38 cellular contexts compared by ENCODE assay signal in genomic region chr16:25636662-25637061, GRCh38. TPM values are rescaled to one million over a fixed set of nuclear protein-coding genes. Genes with fewer than 3 reads are reported as not detected.
"Had no signal": no experiment of that assay in that cellular context is flagged by ENCODE, and none has a peak within 500 bp of the region (broad histone marks: within the 10 kb centered on the region; RNA-seq: fewer than 3 reads in every experiment).

No MANE protein-coding gene starts in this region.

- ATAC-seq: activated naive CD4-positive, alpha-beta T cell treated with anti-CD3 and anti-CD28 coated beads, Interleukin-2, amount 50 U/mL, for 72 hours; activated naive CD8-positive, alpha-beta T cell treated with anti-CD3 and anti-CD28 coated beads, Interleukin-2, amount 50 U/mL, for 24 hours; activated T-cell treated with anti-CD3 and anti-CD28 coated beads, Interleukin-2, amount 50 U/mL, for 4 hours; activated T-cell treated with anti-CD3 and anti-CD28 coated beads, Interleukin-2, amount 50 U/mL, for 72 hours; activated T-helper 17 cell treated with anti-CD3 and anti-CD28 coated beads, Interleukin-2, amount 50 U/mL, for 72 hours; body of pancreas had no signal

- H3K36me3 ChIP-seq: adrenal gland, ascending aorta, brain microvascular endothelial cell, breast epithelium, cardiac muscle cell had no signal

- H3K4me3 ChIP-seq: adrenal gland, ascending aorta, body of pancreas, breast epithelium, cardiac muscle cell had no signal

- H3K9me3 ChIP-seq: adrenal gland, ascending aorta, body of pancreas, breast epithelium had no signal

- FAIRE-seq: astrocyte, bronchial epithelial cell had no signal

- H3K27me3 ChIP-seq: adrenal gland, ascending aorta, body of pancreas, brain microvascular endothelial cell, breast epithelium, cardiac muscle cell had no signal

- DNase-seq: activated effector memory CD4-positive, alpha-beta T cell treated with anti-CD3 and anti-CD28 coated beads, Interleukin-2, amount 50 U/mL, for 16 hours; activated effector memory CD4-positive, alpha-beta T cell treated with Interleukin-2 at 50 U/mL for 16 hours; activated gamma-delta T cell; activated gamma-delta T cell treated with Interleukin-2 at 50 U/mL for 16 hours; activated naive CD4-positive, alpha-beta T cell; activated naive CD4-positive, alpha-beta T cell treated with anti-CD3 and anti-CD28 coated beads for 36 hours; activated naive CD4-positive, alpha-beta T cell treated with anti-CD3 and anti-CD28 coated beads, Interleukin-2, amount 10 ng/mL, durations not matched to agents 7 days and 5 days; activated naive CD4-positive, alpha-beta T cell treated with anti-CD3 and anti-CD28 coated beads, Interleukin-2, amount 50 U/mL, for 16 hours; activated naive CD4-positive, alpha-beta T cell treated with Interleukin-2 at 50 U/mL for 16 hours; activated naive CD8-positive, alpha-beta T cell treated with anti-CD3 and anti-CD28 coated beads for 36 hours; activated naive CD8-positive, alpha-beta T cell treated with anti-CD3 and anti-CD28 coated beads, Interleukin-2, amount 10 ng/mL, durations not matched to agents 7 days and 5 days; activated naive CD8-positive, alpha-beta T cell treated with anti-CD3 and anti-CD28 coated beads, Interleukin-2, amount 50 U/mL, for 24 hours; activated T-cell treated with anti-CD3 and anti-CD28 coated beads, Interleukin-2, amount 50 U/mL, for 1 hour; activated T-cell treated with anti-CD3 and anti-CD28 coated beads, Interleukin-2, amount 50 U/mL, for 24 hours; activated T-cell treated with anti-CD3 and anti-CD28 coated beads, Interleukin-2, amount 50 U/mL, for 4 hours; activated T-cell treated with anti-CD3 and anti-CD28 coated beads, Interleukin-2, amount 50 U/mL, for 48 hours; activated T-cell treated with anti-CD3 and anti-CD28 coated beads, Interleukin-2, amount 50 U/mL, for 72 hours; adrenal gland; amniotic stem cell; amygdala; anterior cingulate cortex; aorta; body of pancreas; brain microvascular endothelial cell; caudate nucleus; central memory CD4-positive, alpha-beta T cell; cerebellar nuclear complex had no signal

- H3K27ac ChIP-seq: adrenal gland, ascending aorta, body of pancreas, brain microvascular endothelial cell, breast epithelium, cardiac muscle cell had no signal

- H3K4me1 ChIP-seq: adrenal gland, ascending aorta, body of pancreas, breast epithelium had no signal

RNA-seq across cellular contexts. Expression of gene HS3ST4, which starts 55.1 kb away (rescaled TPM):
- total RNA-seq: activated naive CD4-positive, alpha-beta T cell treated with anti-CD3 and anti-CD28 coated beads for 36 hours; activated naive CD4-positive, alpha-beta T cell treated with anti-CD3 and anti-CD28 coated beads, Interleukin-2, amount 50 U/mL, for 72 hours; activated naive CD8-positive, alpha-beta T cell treated with anti-CD3 and anti-CD28 coated beads for 36 hours; activated naive CD8-positive, alpha-beta T cell treated with anti-CD3 and anti-CD28 coated beads, Interleukin-2, amount 10 ng/mL, durations not matched to agents 7 days and 5 days; activated T-cell treated with anti-CD3 and anti-CD28 coated beads, Interleukin-2, amount 50 U/mL, for 4 hours; activated T-cell treated with anti-CD3 and anti-CD28 coated beads, Interleukin-2, amount 50 U/mL, for 72 hours; activated T-helper 1 cell treated with anti-CD3 and anti-CD28 coated beads, Interleukin-12 subunit alpha, Interleukin-12 subunit beta, Interleukin-2, Interleukin-4 antibody, amounts not matched to agents 30 ng/mL and 10 ng/mL and 1 ng/mL, durations not matched to agents 14 hours and 24 hours and 36 hours; activated T-helper 17 cell treated with anti-CD3 and anti-CD28 coated beads, Interleukin-2, amount 50 U/mL, for 72 hours; activated T-helper 2 cell treated with anti-CD3 and anti-CD28 coated beads, Interferon-gamma antibody, Interleukin-2, Interleukin-4, amounts not matched to agents 10 μg/mL and 5 μg/mL and 100 μg/mL, durations not matched to agents 14 hours and 24 hours and 36 hours; aorta; ascending aorta; body of pancreas; bronchial epithelial cell; cardiac septum; chondrocyte had no signal
- polyA plus RNA-seq: aorta had no signal
